1 cellular context compared by ENCODE assay signal in genomic region chr13:75537401-75538365, GRCh38.
A peak's percentile ranks its signal among the peaks of the same experiment; 100 is the strongest.
TF ChIP-seq lines count a peak whose summit lies in the region.

TSS of gene COMMD6 (minus strand) at chr13:75537841. CDS start at chr13:75537805, 36 bp downstream.

TF ChIP-seq in GM12878, 131 proteins besides CTCF, POLR2A, EP300 and RAD21 (continued from another document and continues in another):
- TF ChIP-seq CUX1 (IDR thresholded peaks at IDR 0.05; ENCODE audit: insufficient replicate concordance, low read depth, low read length) (no peak), BCLAF1 (IDR thresholded peaks at IDR 0.05) (peak; percentile 96), RFX5 (IDR thresholded peaks at IDR 0.05; ENCODE audit: low read depth, low read length) (no peak), MTA2 (IDR thresholded peaks at IDR 0.05; ENCODE audit: low read depth) (no peak), SUPT20H (IDR thresholded peaks at IDR 0.05; ENCODE audit: borderline replicate concordance, control insufficient read depth, low read depth, low read length) (no peak), IRF5 (IDR thresholded peaks at IDR 0.05; ENCODE audit: borderline replicate concordance) (no peak), CEBPB (IDR thresholded peaks at IDR 0.05; ENCODE audit: borderline replicate concordance in 1 of 2, low read depth in 2 of 2, low read length in 2 of 2) (no peak), STAT1 (conservative IDR thresholded peaks at IDR 0.05) (no peak; the same call in 1 of the 2 replicates), NFXL1 (IDR thresholded peaks at IDR 0.05; ENCODE audit: borderline replicate concordance) (no peak), ZBTB11 (CRISPR knock-in tag; IDR thresholded peaks at IDR 0.05) (no peak), ZBTB33 (IDR thresholded peaks at IDR 0.05) (no peak), BCL11A (IDR thresholded peaks at IDR 0.05; ENCODE audit: low read depth, low read length) (no peak), FOS (IDR thresholded peaks at IDR 0.05; ENCODE audit: borderline replicate concordance, extremely low read depth, insufficient read length) (no peak), GABPA (IDR thresholded peaks at IDR 0.05; ENCODE audit: low read depth) (peak; percentile 69), ZBTB40 (IDR thresholded peaks at IDR 0.05; ENCODE audit: borderline replicate concordance) (peak; percentile 79; the same call in 1 of the 2 replicates), ZNF24 (IDR thresholded peaks at IDR 0.05) (no peak), SIN3A (IDR thresholded peaks at IDR 0.05; ENCODE audit: low read depth, low read length) (peak; percentile 14; the same call in 1 of the 2 replicates), PBX3 (IDR thresholded peaks at IDR 0.05; ENCODE audit: insufficient replicate concordance, low read depth, low read length) (no peak), RCOR1 (conservative IDR thresholded peaks at IDR 0.05; ENCODE audit: low read depth, low read length) (no peak), EZH2 (IDR thresholded peaks at IDR 0.05; ENCODE audit: borderline replicate concordance, control insufficient read depth, low read depth, low read length) (no peak), BACH1 (IDR thresholded peaks at IDR 0.05; ENCODE audit: borderline replicate concordance) (0 out of 2 replicates have a peak, but pooled peaks have one; percentile 11), ZBED1 (IDR thresholded peaks at IDR 0.05; ENCODE audit: borderline replicate concordance) (peak; percentile 47; the same call in 1 of the 2 replicates), MEF2A (IDR thresholded peaks at IDR 0.05; ENCODE audit: insufficient read depth, low read depth, low read length) (no peak), TARDBP (IDR thresholded peaks at IDR 0.05; ENCODE audit: borderline replicate concordance) (no peak), KLF5 (IDR thresholded peaks at IDR 0.05; ENCODE audit: partially characterized antibody) (peak; percentile 99), ATF7 (IDR thresholded peaks at IDR 0.05; ENCODE audit: low read depth) (peak; percentile 100), MEF2B (IDR thresholded peaks at IDR 0.05; ENCODE audit: partially characterized antibody, poor library complexity, severe bottlenecking) (no peak), ZNF207 (IDR thresholded peaks at IDR 0.05; ENCODE audit: borderline replicate concordance) (peak; percentile 92; the same call in 1 of the 2 replicates), PRDM15 (CRISPR knock-in tag; IDR thresholded peaks at IDR 0.05) (no peak)
